ENCODE assay signal across 8 cellular contexts in the genomic region with DNA sequence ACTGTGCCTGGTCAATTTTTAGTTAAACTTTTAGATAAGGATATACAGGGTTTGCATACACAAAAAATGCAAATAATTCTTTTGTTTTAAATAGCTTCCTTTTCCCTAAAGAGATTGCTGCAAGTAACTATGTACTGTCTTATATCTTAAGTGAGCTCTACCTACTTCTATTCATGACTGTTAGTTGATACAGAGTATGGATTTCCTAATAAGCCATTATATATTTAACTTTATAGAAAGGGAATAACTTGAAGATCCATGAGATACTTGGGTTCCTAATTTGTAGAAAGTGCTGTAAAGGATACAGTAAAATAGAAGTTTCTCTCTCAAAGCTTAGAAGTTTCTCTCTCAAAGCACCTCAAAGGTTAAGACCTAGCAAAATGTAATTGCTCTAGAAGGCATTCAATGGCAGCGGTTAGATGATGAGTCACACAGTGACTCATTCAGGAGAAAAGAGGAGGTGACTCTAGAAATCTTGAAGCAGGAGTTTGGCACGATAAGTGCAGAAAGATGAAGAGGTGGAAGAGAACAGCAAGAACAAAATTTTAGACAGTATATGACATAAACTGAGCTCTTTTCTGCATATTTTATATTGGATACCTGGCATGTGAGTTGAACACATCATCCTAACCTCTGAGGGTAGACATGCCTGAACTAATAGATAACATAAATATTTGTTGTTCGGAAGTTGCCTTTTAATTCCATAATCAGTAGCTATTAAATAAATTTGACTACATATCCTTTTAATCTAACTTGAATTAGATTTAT. TPM values are rescaled to one million over a fixed set of nuclear protein-coding genes. Genes with fewer than 3 reads are reported as not detected.
DNase-seq lines count a peak whose midpoint lies in the region; FAIRE-seq and TF ChIP-seq lines count a peak whose summit lies in the region.

No MANE protein-coding gene starts in this region.

- H3K27ac ChIP-seq in HEK293 (ENCODE audit: extremely low read depth, low read depth, low read length) (peak overlapping the region; percentile 38; the same call in 1 of the 2 replicates), astrocyte (ENCODE audit: low read depth, low read length) (peak overlapping the region; percentile 61), ovary (no peak overlapping the region)

- H4K20me1 ChIP-seq in astrocyte (ENCODE audit: insufficient read depth, low read length) = no peaks in the 10 kb centered on the region

- H3K9me3 Mint-ChIP-seq in astrocyte (ENCODE audit: unreplicated experiment) = no peaks in the 10 kb centered on the region
- H3K9me3 Mint-ChIP-seq in nephron progenitor cell = peaks cover under 1% of the 10 kb centered on the region

- H3K4me1 ChIP-seq in HEK293 (ENCODE audit: control insufficient read depth, insufficient read depth, low read length) (peaks cover 9% of the 10 kb centered on the region), astrocyte (ENCODE audit: insufficient read depth, low read length) (peaks cover 13% of the 10 kb centered on the region), ovary (ENCODE audit: insufficient read depth) (no peaks in the 10 kb centered on the region)

- H3K4me3 ChIP-seq in HEK293 (ENCODE audit: low read depth, low read length) (no peak overlapping the region; the same call in 1 of the 2 replicates), astrocyte (ENCODE audit: insufficient read depth, low read depth, low read length) (no peak overlapping the region), ovary (no peak overlapping the region)

- DNase-seq in GM10266 (ENCODE audit: extremely low spot score) (peak; percentile 23), NCI-H69 (lab: John Stamatoyannopoulos, UW) (peak; percentile 31), astrocyte (ENCODE audit: low read depth) (peak; percentile 85), nephron progenitor cell (no peak), ovary (no peak), NCI-H146 treated with DMSO at 0.1 percent for 48 hours (lab: John Stamatoyannopoulos, UW; ENCODE audit: unreplicated experiment) (no peak), C1 segment of cervical spinal cord (lab: John Stamatoyannopoulos, UW) (no peak)

- peak overlapping the region; percentile 20 for H3K4me3 Mint-ChIP-seq in astrocyte (ENCODE audit: unreplicated experiment)
- H3K4me3 Mint-ChIP-seq in nephron progenitor cell = no peak overlapping the region

- peaks cover 85% of the 10 kb centered on the region in 2 experiments for H3K36me3 ChIP-seq in HEK293 (ENCODE audit: control insufficient read depth in 2 of 2, insufficient read depth in 1 of 2, low read length in 2 of 2)
- H3K36me3 ChIP-seq in astrocyte (ENCODE audit: insufficient read depth, low read length) = peaks cover 42% of the 10 kb centered on the region
- no peaks in the 10 kb centered on the region for H3K36me3 ChIP-seq in ovary

- H3K27ac Mint-ChIP-seq in astrocyte (ENCODE audit: unreplicated experiment) = peak overlapping the region; percentile 23
- H3K27ac Mint-ChIP-seq in nephron progenitor cell = peak overlapping the region; percentile 85

- 31 to 39% (median 35%) methylated on average over 3 of the region's 3 CpGs for WGBS in ovary, 3 donors

- H3K9me3 ChIP-seq in HEK293 (ENCODE audit: control insufficient read depth, insufficient read depth, low read depth, low read length) (no peaks in the 10 kb centered on the region), astrocyte (ENCODE audit: insufficient read depth, low read depth, low read length) (no peaks in the 10 kb centered on the region), ovary (no peaks in the 10 kb centered on the region)

- peaks cover 8% of the 10 kb centered on the region for H3K36me3 Mint-ChIP-seq in astrocyte (ENCODE audit: low read depth, unreplicated experiment)
- H3K36me3 Mint-ChIP-seq in nephron progenitor cell (ENCODE audit: low read depth) = peaks cover 66% of the 10 kb centered on the region

- peaks cover 44% of the 10 kb centered on the region for H3K79me2 ChIP-seq in astrocyte (ENCODE audit: insufficient read depth, low read length)

- H2AFZ ChIP-seq in astrocyte (ENCODE audit: low read depth, low read length) = no peak overlapping the region

- no peaks in the 10 kb centered on the region for H3K27me3 Mint-ChIP-seq in astrocyte (ENCODE audit: low read depth, unreplicated experiment)
- no peaks in the 10 kb centered on the region for H3K27me3 Mint-ChIP-seq in nephron progenitor cell (ENCODE audit: low read depth, poor library complexity)

- peak overlapping the region; percentile 2 for H3K9ac ChIP-seq in astrocyte (ENCODE audit: low read length)

- no peak for TF ChIP-seq POLR2A in ovary (IDR thresholded peaks at IDR 0.05)

- TF ChIP-seq EP300 in ovary (IDR thresholded peaks at IDR 0.05) = no peak

- peak overlapping the region; percentile 57 for H3K4me2 ChIP-seq in astrocyte (ENCODE audit: low read length)

- POLR2A ChIA-PET in HEK293 (lab: Yijun Ruan, JAX) = interaction anchor here (0.5 to 3.5 kb wide), 3 partner anchors 9 to 18 kb away, joined by 3 to 29 read pairs (median 3); a partner anchor contains a TSS

- H3K4me1 Mint-ChIP-seq in astrocyte (ENCODE audit: low read depth, unreplicated experiment) (peaks cover 15% of the 10 kb centered on the region), nephron progenitor cell (peaks cover 2% of the 10 kb centered on the region)

- CTCF ChIA-PET in HEK293 (lab: Yijun Ruan, JAX) = interaction anchor here (0.8 to 1.1 kb wide), 2 partner anchors 9 to 388 kb away, joined by 3 to 6 read pairs; a partner anchor contains a TSS

- peak; percentile 78 for FAIRE-seq in astrocyte (lab: Jason Lieb, UNC)

- intact Hi-C loops in ovary (cut with DNase I) = no loop called here

- TF ChIP-seq CTCF in GM10266 (IDR thresholded peaks at IDR 0.05; ENCODE audit: control insufficient read depth, insufficient read depth, low read depth, missing control alignments) = no peak
- no peak for TF ChIP-seq CTCF in HEK293 (tag by site-specific recombination; IDR thresholded peaks at IDR 0.05)
- TF ChIP-seq CTCF in astrocyte (IDR thresholded peaks at IDR 0.05; ENCODE audit: insufficient read depth, low read depth, low read length) = no peak
- no peak for TF ChIP-seq CTCF in nephron progenitor cell (IDR thresholded peaks at IDR 0.05)
- no peak for TF ChIP-seq CTCF in ovary (IDR thresholded peaks at IDR 0.05)

- no peaks in the 10 kb centered on the region for H3K27me3 ChIP-seq in astrocyte (ENCODE audit: insufficient read depth, low read length)
- no peaks in the 10 kb centered on the region for H3K27me3 ChIP-seq in ovary

TF ChIP-seq in HEK293, 187 proteins besides CTCF, POLR2A, EP300 and RAD21 (continues in another document):
- TF ChIP-seq, protein P1, sequence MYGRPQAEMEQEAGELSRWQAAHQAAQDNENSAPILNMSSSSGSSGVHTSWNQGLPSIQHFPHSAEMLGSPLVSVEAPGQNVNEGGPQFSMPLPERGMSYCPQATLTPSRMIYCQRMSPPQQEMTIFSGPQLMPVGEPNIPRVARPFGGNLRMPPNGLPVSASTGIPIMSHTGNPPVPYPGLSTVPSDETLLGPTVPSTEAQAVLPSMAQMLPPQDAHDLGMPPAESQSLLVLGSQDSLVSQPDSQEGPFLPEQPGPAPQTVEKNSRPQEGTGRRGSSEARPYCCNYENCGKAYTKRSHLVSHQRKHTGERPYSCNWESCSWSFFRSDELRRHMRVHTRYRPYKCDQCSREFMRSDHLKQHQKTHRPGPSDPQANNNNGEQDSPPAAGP (tag by site-specific recombination; IDR thresholded peaks at IDR 0.05) = no peak
- no peak for TF ChIP-seq HOXD13 (CRISPR knock-in tag; IDR thresholded peaks at IDR 0.05; ENCODE audit: borderline replicate concordance)
- no peak for TF ChIP-seq ZNF140 (tag by site-specific recombination; IDR thresholded peaks at IDR 0.05)
- TF ChIP-seq ZNF830 (tag by site-specific recombination; IDR thresholded peaks at IDR 0.05; ENCODE audit: low read depth) = no peak
- no peak for TF ChIP-seq ZNF138 (tag by site-specific recombination; IDR thresholded peaks at IDR 0.05; ENCODE audit: borderline replicate concordance)
- TF ChIP-seq, protein P2, sequence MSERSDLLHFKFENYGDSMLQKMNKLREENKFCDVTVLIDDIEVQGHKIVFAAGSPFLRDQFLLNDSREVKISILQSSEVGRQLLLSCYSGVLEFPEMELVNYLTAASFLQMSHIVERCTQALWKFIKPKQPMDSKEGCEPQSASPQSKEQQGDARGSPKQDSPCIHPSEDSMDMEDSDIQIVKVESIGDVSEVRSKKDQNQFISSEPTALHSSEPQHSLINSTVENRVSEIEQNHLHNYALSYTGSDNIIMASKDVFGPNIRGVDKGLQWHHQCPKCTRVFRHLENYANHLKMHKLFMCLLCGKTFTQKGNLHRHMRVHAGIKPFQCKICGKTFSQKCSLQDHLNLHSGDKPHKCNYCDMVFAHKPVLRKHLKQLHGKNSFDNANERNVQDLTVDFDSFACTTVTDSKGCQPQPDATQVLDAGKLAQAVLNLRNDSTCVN (tag by site-specific recombination; optimal IDR thresholded peaks at IDR 0.05) = no peak
- TF ChIP-seq ZNF404 (tag by site-specific recombination; IDR thresholded peaks at IDR 0.05) = no peak
- peak; percentile 45; the same call in 1 of the 2 replicates for TF ChIP-seq ZNF2 (tag by site-specific recombination; IDR thresholded peaks at IDR 0.05)

RNA-seq across cellular contexts. Expression of a gene that starts 5.5 kb away (rescaled TPM):
- total RNA-seq in astrocyte = 58.9 and 66.4 TPM in 2 replicates
- total RNA-seq in ovary = 10 to 100 TPM; 21.6 to 38.7 (median 35.2) TPM
- polyA plus RNA-seq in ovary = 10 to 100 TPM; 19.4 to 31.8 TPM

RNA-seq across cellular contexts. Expression of a gene that starts 8.4 kb away (rescaled TPM):
- 27.3 and 28.6 TPM in 2 replicates for total RNA-seq in astrocyte
- 10 to 100 TPM; 15.5 to 33.9 (median 23.9) TPM for total RNA-seq in ovary
- 10 to 100 TPM; 17.8 to 26.9 TPM for polyA plus RNA-seq in ovary

RNA-seq across cellular contexts. Expression of a gene that starts 8.6 kb away (rescaled TPM):
- 19.7 and 20.2 TPM in 2 replicates for total RNA-seq in astrocyte
- 10 to 100 TPM in 6 of 7 donors, 1 to 10 TPM in 1; 7.6 to 21.9 (median 18.5) TPM for total RNA-seq in ovary
- polyA plus RNA-seq in ovary = 10 to 100 TPM; 14.3 to 27.3 TPM

Comparison
In these comparisons a context has a peak if more than half of its experiments do, and no peak if none do; other contexts are left out.
1. DNase-seq: peak in GM10266 (single experiment), NCI-H69 (single experiment) and astrocyte (single experiment); none in nephron progenitor cell (single experiment), ovary (0 of 5), NCI-H146 treated with DMSO at 0.1 percent for 48 hours (single experiment) and C1 segment of cervical spinal cord (0 of 14).
2. H3K27ac ChIP-seq: peak in HEK293 (single experiment) and astrocyte (single experiment); none in ovary (0 of 2).